10 cellular contexts compared by ENCODE assay signal in the genomic region with DNA sequence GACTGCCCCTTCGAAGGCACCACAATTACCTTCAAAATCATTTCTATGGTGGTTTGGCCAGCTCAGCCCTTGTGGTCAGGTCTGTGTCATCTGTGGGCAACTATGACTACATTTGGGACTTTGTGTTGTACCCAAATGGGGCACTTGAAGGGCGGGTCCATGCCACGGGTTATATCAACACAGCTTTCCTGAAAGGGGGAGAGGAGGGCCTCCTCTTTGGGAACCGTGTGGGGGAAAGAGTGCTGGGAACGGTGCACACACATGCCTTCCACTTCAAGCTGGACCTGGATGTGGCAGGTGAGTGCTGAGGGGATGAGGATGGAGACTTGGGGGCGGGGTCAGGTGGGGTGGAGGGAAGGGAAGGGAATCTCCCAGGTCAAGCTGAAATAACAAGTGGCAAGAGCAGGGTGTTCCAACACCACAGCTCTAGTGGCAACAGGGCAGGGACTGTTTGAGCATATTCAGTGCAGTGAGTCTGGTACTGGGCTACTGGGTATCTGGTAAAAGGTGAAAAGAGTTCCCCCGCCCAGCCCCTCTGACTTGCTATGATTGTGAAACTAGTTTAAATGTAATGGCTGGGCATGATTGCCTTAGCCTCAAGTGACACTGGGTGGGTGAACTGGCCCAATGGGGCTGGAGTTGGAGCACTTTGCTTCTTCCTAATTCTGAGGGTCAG. TPM values are rescaled to one million over a fixed set of nuclear protein-coding genes. Genes with fewer than 3 reads are reported as not detected.
DNase-seq lines count a peak whose midpoint lies in the region; ATAC-seq, FAIRE-seq and TF ChIP-seq lines count a peak whose summit lies in the region.
"Had no signal": no experiment of that assay in that cellular context is flagged by ENCODE, and none has a peak within 500 bp of the region (broad histone marks: within the 10 kb centered on the region; RNA-seq: fewer than 3 reads in every experiment).

No MANE protein-coding gene starts in this region.

- H3K23me2 ChIP-seq in H1 (ENCODE audit: low read depth, low read length): no peaks in the 10 kb centered on the region

- peak overlapping the region; percentile 19 for H3K27ac Mint-ChIP-seq in T-helper 1 cell treated with Interleukin-12 subunit alpha and Interleukin-12 subunit beta and Interleukin-4 antibody, amounts not matched to agents 30 μg/mL and 1 μg/mL, for 36 hours

- H2BK12ac ChIP-seq in H1 (ENCODE audit: low read depth, low read length): no peak overlapping the region

- H3K56ac ChIP-seq in H1 (replicated peaks; ENCODE audit: insufficient read length, low read depth, low read length): no peak overlapping the region

- no peak overlapping the region for H4K91ac ChIP-seq in H1 (replicated peaks; ENCODE audit: insufficient read length, low read length)

- H3K9ac ChIP-seq in H1 (replicated peaks in 1 of 4; ENCODE audit: extremely low read depth in 1 of 4, low read depth in 3 of 4, low read length in 3 of 4): no peak overlapping the region

- no peak overlapping the region for H2AFZ ChIP-seq in H1 (ENCODE audit: low read length)

- DNase-seq in T-helper 1 cell (no peak), RPMI7951 (ENCODE audit: low read depth) (peak; percentile 44), H1 (ENCODE audit: low read depth in 1 of 2, low spot score in 2 of 2) (no peak), GM10248 (ENCODE audit: extremely low spot score) (no peak)
- peak in 2 of 3 donors; percentile 32 to 38 for DNase-seq in stimulated activated CD4-positive, alpha-beta T cell treated with anti-CD3 and anti-CD28 coated beads, TNF-alpha, amount 100 ng/mL, for 48 hours (ENCODE audit: low read depth in 3 of 3)
- DNase-seq: ACHN, NCI-H1436 had no signal

- TF ChIP-seq POLR2A in H1 (IDR thresholded peaks at IDR 0.05; ENCODE audit: control extremely low read depth in 1 of 2, low read depth in 2 of 2, low read length in 2 of 2): no peak

- no peaks in the 10 kb centered on the region for H3K79me1 ChIP-seq in H1 (ENCODE audit: low read depth, low read length)

- H3K9me3 Mint-ChIP-seq in T-helper 1 cell treated with Interleukin-12 subunit alpha and Interleukin-12 subunit beta and Interleukin-4 antibody, amounts not matched to agents 30 μg/mL and 1 μg/mL, for 36 hours: no peaks in the 10 kb centered on the region

- peaks cover 36% of the 10 kb centered on the region for H3K36me3 Mint-ChIP-seq in T-helper 1 cell treated with Interleukin-12 subunit alpha and Interleukin-12 subunit beta and Interleukin-4 antibody, amounts not matched to agents 30 μg/mL and 1 μg/mL, for 36 hours (ENCODE audit: low read depth)

- H4K8ac ChIP-seq in H1 (ENCODE audit: extremely low read depth, insufficient read depth, low read length): no peak overlapping the region; the same call in 1 of the 2 replicates

- H4K5ac ChIP-seq in H1 (ENCODE audit: insufficient read length, low read depth, low read length): no peak overlapping the region

- no peak overlapping the region for H2BK20ac ChIP-seq in H1 (ENCODE audit: low read length)

- no peaks in the 10 kb centered on the region; a peak in 1 of 7 replicates for H3K4me1 ChIP-seq in H1 (replicated peaks in 1 of 4; ENCODE audit: control insufficient read depth in 3 of 4, insufficient read depth in 4 of 4, low read length in 3 of 4)

- no peak overlapping the region for H3K18ac ChIP-seq in H1 (ENCODE audit: extremely low read depth, low read length)

- H2BK120ac ChIP-seq in H1 (replicated peaks; ENCODE audit: low read depth, low read length): no peak overlapping the region

- ATAC-seq in GM18867 (IDR thresholded peaks at IDR 0.05; ENCODE audit: unreplicated experiment) (no peak), HG02973 (IDR thresholded peaks at IDR 0.05; ENCODE audit: unreplicated experiment) (no peak)

- no peak overlapping the region for H3K23ac ChIP-seq in H1 (ENCODE audit: insufficient read length)

- TF ChIP-seq CTCF in H1 (IDR thresholded peaks at IDR 0.05; ENCODE audit: control extremely low read depth in 1 of 3, insufficient read depth in 1 of 3, low read depth in 1 of 3, low read length in 3 of 3) (no peak), GM10248 (IDR thresholded peaks at IDR 0.05; ENCODE audit: control extremely low read depth, extremely low read depth, low read depth, missing control alignments) (no peak)

- no peak overlapping the region for H2BK15ac ChIP-seq in H1 (ENCODE audit: low read length)

- H3K14ac ChIP-seq in H1 (ENCODE audit: insufficient read length): no peak overlapping the region

- no peak overlapping the region for H3K4me3 ChIP-seq in H1 (ENCODE audit: extremely low read depth in 1 of 4, insufficient read depth in 2 of 4, low read depth in 3 of 4, low read length in 4 of 4)

- FAIRE-seq in H1 (lab: Jason Lieb, UNC): no peak

- no peak overlapping the region for H3K4ac ChIP-seq in H1 (replicated peaks; ENCODE audit: insufficient read length, low read depth, low read length)

- H3K27ac ChIP-seq in H1 (ENCODE audit: low read depth, low read length): no peak overlapping the region

- no peaks in the 10 kb centered on the region for H3K79me2 ChIP-seq in H1 (ENCODE audit: control insufficient read depth in 1 of 2, insufficient read depth in 2 of 2, low read length in 2 of 2)

- POLR2A ChIA-PET in H1 (lab: Charles Lee; ENCODE audit: partially characterized antibody): interaction anchor here (0.5 to 10.4 kb wide), 19 partner anchors 9 to 168 kb away, joined by 3 to 111 read pairs (median 4); a partner anchor contains a TSS
- POLR2A ChIA-PET in GM10248 (lab: Yijun Ruan, JAX): interaction anchor here (1.3 kb wide), 1 partner anchor 12 kb away, joined by 3 read pairs; no protein-coding TSS in a partner anchor

- no peak for TF ChIP-seq EP300 in H1 (IDR thresholded peaks at IDR 0.05; ENCODE audit: borderline replicate concordance in 1 of 2, low read depth in 2 of 2, low read length in 2 of 2)

- H3K4me2 ChIP-seq in H1 (ENCODE audit: insufficient read depth in 1 of 2, low read depth in 2 of 2, low read length in 2 of 2): no peak overlapping the region

- no peak overlapping the region for H2BK5ac ChIP-seq in H1 (ENCODE audit: low read depth, low read length)

- no peak for TF ChIP-seq RAD21 in H1 (IDR thresholded peaks at IDR 0.05 in 1 of 2, conservative IDR thresholded peaks at IDR 0.05 in 1 of 2; ENCODE audit: low read depth in 2 of 2, low read length in 2 of 2)

- H3K27me3 Mint-ChIP-seq in T-helper 1 cell treated with Interleukin-12 subunit alpha and Interleukin-12 subunit beta and Interleukin-4 antibody, amounts not matched to agents 30 μg/mL and 1 μg/mL, for 36 hours (ENCODE audit: low read depth): no peaks in the 10 kb centered on the region

- peaks cover 13 to 19% of the 10 kb centered on the region in 2 experiments for H4K20me1 ChIP-seq in H1 (replicated peaks in 1 of 2; ENCODE audit: control insufficient read depth in 1 of 2, insufficient read depth in 2 of 2, low read length in 2 of 2)

- H3K9me3 ChIP-seq in H1 (ENCODE audit: insufficient read depth in 2 of 2, low read depth in 1 of 2, low read length in 1 of 2): no peaks in the 10 kb centered on the region

- H3K36me3 ChIP-seq in H1 (ENCODE audit: control insufficient read depth in 2 of 4, insufficient read depth in 4 of 4, low read length in 3 of 4): peaks cover 21 to 44% (median 33%) of the 10 kb centered on the region in 4 experiments

- no peaks in the 10 kb centered on the region; a peak in 1 of 7 replicates for H3K27me3 ChIP-seq in H1 (replicated peaks in 1 of 4; ENCODE audit: control insufficient read depth in 3 of 4, extremely low read depth in 1 of 4, insufficient read depth in 3 of 4, low read length in 3 of 4)

- peaks cover 8% of the 10 kb centered on the region for H3K4me1 Mint-ChIP-seq in T-helper 1 cell treated with Interleukin-12 subunit alpha and Interleukin-12 subunit beta and Interleukin-4 antibody, amounts not matched to agents 30 μg/mL and 1 μg/mL, for 36 hours (ENCODE audit: low read depth)

- 82% methylated on average over 6 of the region's 7 CpGs; no CpG with 5 or more reads in 1 of the 2 experiments for WGBS in H1 (ENCODE audit: extremely low coverage in 1 of 2, insufficient coverage in 1 of 2, insufficient read length in 1 of 2, insufficient replicate concordance in 2 of 2, low coverage in 1 of 2, low lambda C conversion rate in 2 of 2, missing lambda C conversion rate in 1 of 2), 2 experiments

- no peak overlapping the region for H2AK5ac ChIP-seq in H1 (ENCODE audit: low read depth, low read length)

- CTCF ChIA-PET in H1 (lab: Charles Lee; ENCODE audit: partially characterized antibody): interaction anchor here (0.7 to 8.9 kb wide), 14 partner anchors 9 to 130 kb away, joined by 3 to 141 read pairs (median 5); no protein-coding TSS in a partner anchor
- CTCF ChIA-PET in GM10248 (lab: Yijun Ruan, JAX): interaction anchor here (1.0 to 3.2 kb wide), 4 partner anchors 22 to 152 kb away, joined by 3 to 12 read pairs (median 8); a partner anchor contains a TSS

- H3K4me3 Mint-ChIP-seq in T-helper 1 cell treated with Interleukin-12 subunit alpha and Interleukin-12 subunit beta and Interleukin-4 antibody, amounts not matched to agents 30 μg/mL and 1 μg/mL, for 36 hours: no peak overlapping the region

RNA-seq across cellular contexts. Expression of a gene that starts 1.7 kb away (rescaled TPM):
- total RNA-seq in RPMI7951 (2014; rRNA removed; shearing (Covaris generic)): 0.10 and 0.36 TPM in 2 replicates
- total RNA-seq in H1 (2021; fragmentation: NEBNext Ultra II Directional; extraction: Animal tissue kit (Norgen Biotek cat#: 25700)): 4.0 and 4.2 TPM in 2 replicates
- 4.7 and 7.2 TPM in 2 replicates for polyA plus RNA-seq in H1 (2011; rRNA removed)
- polyA plus RNA-seq in H1 (2011; cell fraction: cytosol; rRNA removed): 4.8 TPM
- 20.4 TPM for polyA plus RNA-seq in H1 (2011; cell fraction: nucleus; rRNA removed)
- 3.4 to 5.1 TPM (median 4.0 TPM) in 4 replicates for polyA plus RNA-seq in H1 (2012, experiment 1 of 2)
- polyA plus RNA-seq in H1 (2012, experiment 2 of 2): 0.80 TPM
- polyA plus RNA-seq in H1 (2013, experiment 1 of 2): 2.3 TPM
- polyA plus RNA-seq in H1 (2013, experiment 2 of 2): 2.1 TPM
- 3.3 and 4.0 TPM in 2 replicates for polyA minus RNA-seq in H1 (2011; rRNA and poly(A)+ RNA removed)
- 2.3 TPM for polyA minus RNA-seq in H1 (2011; cell fraction: cytosol; rRNA and poly(A)+ RNA removed)
- polyA minus RNA-seq in H1 (2011; cell fraction: nucleus; rRNA and poly(A)+ RNA removed): 9.3 TPM

RNA-seq across cellular contexts. Expression of a gene that starts 4.9 kb away (rescaled TPM):
- 0.10 TPM in 1 of 2 replicates, not detected in the other for total RNA-seq in RPMI7951 (2014; rRNA removed; shearing (Covaris generic))
- total RNA-seq in H1 (2021; fragmentation: NEBNext Ultra II Directional; extraction: Animal tissue kit (Norgen Biotek cat#: 25700)): 2.1 and 2.7 TPM in 2 replicates
- 2.5 and 4.1 TPM in 2 replicates for polyA plus RNA-seq in H1 (2011; rRNA removed)
- polyA plus RNA-seq in H1 (2011; cell fraction: cytosol; rRNA removed): 3.1 TPM
- 16.8 TPM for polyA plus RNA-seq in H1 (2011; cell fraction: nucleus; rRNA removed)
- polyA plus RNA-seq in H1 (2012, experiment 1 of 2): 2.6 to 3.5 TPM (median 3.1 TPM) in 4 replicates
- polyA plus RNA-seq in H1 (2012, experiment 2 of 2): 1.2 TPM
- 1.7 TPM for polyA plus RNA-seq in H1 (2013, experiment 1 of 2)
- 1.5 TPM for polyA plus RNA-seq in H1 (2013, experiment 2 of 2)
- 0.93 and 1.8 TPM in 2 replicates for polyA minus RNA-seq in H1 (2011; rRNA and poly(A)+ RNA removed)
- polyA minus RNA-seq in H1 (2011; cell fraction: cytosol; rRNA and poly(A)+ RNA removed): 1.1 TPM
- polyA minus RNA-seq in H1 (2011; cell fraction: nucleus; rRNA and poly(A)+ RNA removed): 2.8 TPM

RNA-seq across cellular contexts. Expression of a gene that starts 12.9 kb away (rescaled TPM):
- 74.4 and 96.1 TPM in 2 replicates for total RNA-seq in RPMI7951 (2014; rRNA removed; shearing (Covaris generic))
- total RNA-seq in H1 (2021; fragmentation: NEBNext Ultra II Directional; extraction: Animal tissue kit (Norgen Biotek cat#: 25700)): 223 and 224 TPM in 2 replicates
- polyA plus RNA-seq in H1 (2011; rRNA removed): 109 and 149 TPM in 2 replicates
- polyA plus RNA-seq in H1 (2011; cell fraction: cytosol; rRNA removed): 125 TPM
- 62.2 TPM for polyA plus RNA-seq in H1 (2011; cell fraction: nucleus; rRNA removed)
- 140 to 181 TPM (median 154 TPM) in 4 replicates for polyA plus RNA-seq in H1 (2012, experiment 1 of 2)
- polyA plus RNA-seq in H1 (2012, experiment 2 of 2): 250 TPM
- 164 TPM for polyA plus RNA-seq in H1 (2013, experiment 1 of 2)
- polyA plus RNA-seq in H1 (2013, experiment 2 of 2): 171 TPM
- polyA minus RNA-seq in H1 (2011; rRNA and poly(A)+ RNA removed): 104 and 116 TPM in 2 replicates
- polyA minus RNA-seq in H1 (2011; cell fraction: cytosol; rRNA and poly(A)+ RNA removed): 68.5 TPM
- 63.3 TPM for polyA minus RNA-seq in H1 (2011; cell fraction: nucleus; rRNA and poly(A)+ RNA removed)

RNA-seq across cellular contexts. Expression of a gene that starts 22.0 kb away (rescaled TPM):
- total RNA-seq in RPMI7951 (2014; rRNA removed; shearing (Covaris generic)): 65.8 and 75.1 TPM in 2 replicates
- 55.4 and 64.2 TPM in 2 replicates for total RNA-seq in H1 (2021; fragmentation: NEBNext Ultra II Directional; extraction: Animal tissue kit (Norgen Biotek cat#: 25700))
- 31.5 and 38.8 TPM in 2 replicates for polyA plus RNA-seq in H1 (2011; rRNA removed)
- 49.7 TPM for polyA plus RNA-seq in H1 (2011; cell fraction: cytosol; rRNA removed)
- 65.4 TPM for polyA plus RNA-seq in H1 (2011; cell fraction: nucleus; rRNA removed)
- 53.1 to 62.3 TPM (median 59.2 TPM) in 4 replicates for polyA plus RNA-seq in H1 (2012, experiment 1 of 2)
- polyA plus RNA-seq in H1 (2012, experiment 2 of 2): 9.9 TPM
- 35.0 TPM for polyA plus RNA-seq in H1 (2013, experiment 1 of 2)
- 36.9 TPM for polyA plus RNA-seq in H1 (2013, experiment 2 of 2)
- 44.3 and 45.5 TPM in 2 replicates for polyA minus RNA-seq in H1 (2011; rRNA and poly(A)+ RNA removed)
- 26.2 TPM for polyA minus RNA-seq in H1 (2011; cell fraction: cytosol; rRNA and poly(A)+ RNA removed)
- 57.7 TPM for polyA minus RNA-seq in H1 (2011; cell fraction: nucleus; rRNA and poly(A)+ RNA removed)

RNA-seq across cellular contexts. Expression of a gene that starts 47.4 kb away (rescaled TPM):
- total RNA-seq in RPMI7951 (2014; rRNA removed; shearing (Covaris generic)): 0.98 and 1.1 TPM in 2 replicates
- total RNA-seq in H1 (2021; fragmentation: NEBNext Ultra II Directional; extraction: Animal tissue kit (Norgen Biotek cat#: 25700)): not detected in 2 replicates
- 0.08 TPM in 1 of 2 replicates, not detected in the other for polyA plus RNA-seq in H1 (2011; rRNA removed)
- not detected for polyA plus RNA-seq in H1 (2011; cell fraction: cytosol; rRNA removed)
- polyA plus RNA-seq in H1 (2011; cell fraction: nucleus; rRNA removed): not detected
- 0.36 to 0.66 TPM (median 0.56 TPM) in 4 replicates for polyA plus RNA-seq in H1 (2012, experiment 1 of 2)
- polyA plus RNA-seq in H1 (2012, experiment 2 of 2): 0.10 TPM
- not detected for polyA plus RNA-seq in H1 (2013, experiment 1 of 2)
- not detected for polyA plus RNA-seq in H1 (2013, experiment 2 of 2)
- polyA minus RNA-seq in H1 (2011; rRNA and poly(A)+ RNA removed): not detected in 2 replicates
- polyA minus RNA-seq in H1 (2011; cell fraction: cytosol; rRNA and poly(A)+ RNA removed): not detected
- polyA minus RNA-seq in H1 (2011; cell fraction: nucleus; rRNA and poly(A)+ RNA removed): not detected

Comparison
In these comparisons a context has a peak if more than half of its experiments do, and no peak if none do; other contexts are left out.
1. DNase-seq: peak in RPMI7951 (single experiment) and stimulated activated CD4-positive, alpha-beta T cell treated with anti-CD3 and anti-CD28 coated beads, TNF-alpha, amount 100 ng/mL, for 48 hours (2 of 3); none in T-helper 1 cell (0 of 5), H1 (0 of 2) and GM10248 (single experiment).